Comparison of ENCODE assay signal across 8 cellular contexts in the genomic region with DNA sequence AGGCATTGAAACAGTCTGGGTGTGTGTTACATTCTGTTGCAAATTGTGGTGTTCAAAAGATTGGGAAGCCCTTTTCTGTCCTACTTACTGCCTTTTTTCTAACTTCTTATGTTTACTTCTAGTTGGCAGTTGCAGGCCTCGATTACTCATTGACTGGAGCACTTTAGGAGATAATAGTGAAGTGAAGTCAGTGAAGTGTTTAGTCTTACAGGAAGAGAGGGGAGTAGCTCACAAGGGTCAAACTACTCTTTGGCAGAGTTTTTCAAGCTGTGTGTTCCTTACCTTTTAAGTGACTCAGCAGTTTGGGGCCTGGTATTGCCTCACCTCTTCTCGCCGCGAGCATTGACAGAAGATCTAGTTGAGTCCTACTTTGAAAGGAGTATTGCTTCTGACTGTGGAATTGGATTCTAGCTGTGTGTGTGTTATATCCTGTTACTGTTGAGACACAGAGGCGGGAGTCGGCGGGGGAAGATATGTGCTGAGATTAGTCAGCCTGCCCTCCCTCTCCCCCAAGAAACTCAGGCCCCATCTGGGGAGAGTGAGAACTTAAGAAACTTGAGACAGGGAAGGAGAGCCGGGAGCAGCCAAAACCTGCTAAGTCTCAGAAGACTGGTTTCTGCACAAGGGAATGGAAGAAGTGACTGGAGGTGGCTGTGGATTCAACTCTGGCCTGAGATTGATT. TPM values are rescaled to one million over a fixed set of nuclear protein-coding genes. Genes with fewer than 3 reads are reported as not detected.
A peak's percentile ranks its signal among the peaks of the same experiment; 100 is the strongest.
DNase-seq lines count a peak whose midpoint lies in the region; TF ChIP-seq lines count a peak whose summit lies in the region.

No MANE protein-coding gene starts in this region.

- peak overlapping the region; percentile 57 for H3K4me2 ChIP-seq in parathyroid adenoma (ENCODE audit: low read length)

- H3K36me3 ChIP-seq in H7 (replicated peaks; ENCODE audit: control insufficient read depth, insufficient read depth, low read length) (no peaks in the 10 kb centered on the region; the same call in 1 of the 2 replicates), parathyroid adenoma (ENCODE audit: control insufficient read depth, insufficient read depth, low read length) (no peaks in the 10 kb centered on the region)

- no peaks in the 10 kb centered on the region for H3K9me3 Mint-ChIP-seq in activated T-cell treated with anti-CD3 and anti-CD28 coated beads, Interleukin-2, amount 50 U/mL, for 24 hours

- peak; percentile 41 for DNase-seq in GDM1 (lab: John Stamatoyannopoulos, UW)
- peak; percentile 33 for DNase-seq in H7
- peak; percentile 33 for DNase-seq in NCI-H2107 (lab: John Stamatoyannopoulos, UW)
- peak; percentile 44 for DNase-seq in activated T-cell treated with anti-CD3 and anti-CD28 coated beads, Interleukin-2, amount 50 U/mL, for 24 hours
- DNase-seq in foreskin melanocyte = peak; percentile 26
- DNase-seq in NCI-H2081 (lab: John Stamatoyannopoulos, UW) = no peak
- DNase-seq in globus pallidus (ENCODE audit: low spot score) = no peak

- H3K9me3 ChIP-seq in parathyroid adenoma (ENCODE audit: control insufficient read depth, low read length) = no peaks in the 10 kb centered on the region

- H3K4me1 Mint-ChIP-seq in activated T-cell treated with anti-CD3 and anti-CD28 coated beads, Interleukin-2, amount 50 U/mL, for 24 hours (ENCODE audit: low read depth) = peaks cover 33% of the 10 kb centered on the region

- H3K27me3 Mint-ChIP-seq in activated T-cell treated with anti-CD3 and anti-CD28 coated beads, Interleukin-2, amount 50 U/mL, for 24 hours = no peaks in the 10 kb centered on the region

- H3K36me3 Mint-ChIP-seq in activated T-cell treated with anti-CD3 and anti-CD28 coated beads, Interleukin-2, amount 50 U/mL, for 24 hours (ENCODE audit: low read depth) = peaks cover 17% of the 10 kb centered on the region

- H3K27ac Mint-ChIP-seq in activated T-cell treated with anti-CD3 and anti-CD28 coated beads, Interleukin-2, amount 50 U/mL, for 24 hours = peak overlapping the region; percentile 78

- peak overlapping the region; percentile 85 for H3K27ac ChIP-seq in parathyroid adenoma

- H3K4me3 ChIP-seq in H7 (ENCODE audit: insufficient read depth, low read depth, low read length) = no peak overlapping the region; the same call in 1 of the 2 replicates
- peak overlapping the region; percentile 45 for H3K4me3 ChIP-seq in parathyroid adenoma (ENCODE audit: low read depth, low read length)

- no peak for TF ChIP-seq CTCF in parathyroid adenoma (IDR thresholded peaks at IDR 0.05)

- H3K79me2 ChIP-seq in parathyroid adenoma = no peaks in the 10 kb centered on the region

- H3K4me1 ChIP-seq in parathyroid adenoma = peaks cover 38% of the 10 kb centered on the region

- H3K4me3 Mint-ChIP-seq in activated T-cell treated with anti-CD3 and anti-CD28 coated beads, Interleukin-2, amount 50 U/mL, for 24 hours = peak overlapping the region; percentile 16

- no peak overlapping the region for H3K9ac ChIP-seq in parathyroid adenoma

- no peak overlapping the region for H2AFZ ChIP-seq in parathyroid adenoma

- H3K27me3 ChIP-seq in H7 (ENCODE audit: control insufficient read depth, insufficient read depth, low read length) (no peaks in the 10 kb centered on the region), parathyroid adenoma (ENCODE audit: control insufficient read depth, insufficient read depth, low read length) (no peaks in the 10 kb centered on the region)

RNA-seq across cellular contexts. Expression of gene AHCYL1, which starts 19.3 kb away (rescaled TPM):
- 49.1 and 54.3 TPM in 2 replicates for total RNA-seq in H7 (2014; rRNA removed; shearing (Covaris generic))

RNA-seq across cellular contexts. Expression of gene STRIP1, which starts 30.5 kb away (rescaled TPM):
- total RNA-seq in H7 (2014; rRNA removed; shearing (Covaris generic)) = 55.6 and 65.8 TPM in 2 replicates

Comparison
In these comparisons a context has a peak if more than half of its experiments do, and no peak if none do; other contexts are left out.
1. DNase-seq: peak in GDM1 (single experiment), H7 (single experiment), NCI-H2107 (single experiment), activated T-cell treated with anti-CD3 and anti-CD28 coated beads, Interleukin-2, amount 50 U/mL, for 24 hours (single experiment) and foreskin melanocyte (single experiment); none in NCI-H2081 (0 of 2) and globus pallidus (single experiment).